9 cellular contexts compared by ENCODE assay signal in genomic region chr15:67085818-67086649, GRCh38. TPM values are rescaled to one million over a fixed set of nuclear protein-coding genes. Genes with fewer than 3 reads are reported as not detected.
DNase-seq lines count a peak whose midpoint lies in the region; ATAC-seq, FAIRE-seq and TF ChIP-seq lines count a peak whose summit lies in the region.
"Had no signal": no experiment of that assay in that cellular context is flagged by ENCODE, and none has a peak within 500 bp of the region (broad histone marks: within the 10 kb centered on the region; RNA-seq: fewer than 3 reads in every experiment).

No MANE protein-coding gene starts in this region.

- no peak for DNase-seq in activated T-cell treated with anti-CD3 and anti-CD28 coated beads, Interleukin-2, amount 50 U/mL, for 4 hours
- DNase-seq in activated T-cell treated with anti-CD3 and anti-CD28 coated beads for 4 hours = no peak
- DNase-seq in OCI-M1 (lab: John Stamatoyannopoulos, UW) = peak; percentile 74
- no peak for DNase-seq in endothelial cell of umbilical vein (ENCODE audit: low read depth, low spot score)
- no peak for DNase-seq in NCI-H1092 (lab: John Stamatoyannopoulos, UW)
- no peak for DNase-seq in NCI-H1694 (lab: John Stamatoyannopoulos, UW)

- peak; percentile 8 for FAIRE-seq in endothelial cell of umbilical vein (lab: Jason Lieb, UNC)
- FAIRE-seq: G401.6 had no signal

- TF ChIP-seq CTCF in endothelial cell of umbilical vein (IDR thresholded peaks at IDR 0.05; ENCODE audit: extremely low read depth in 1 of 2, insufficient read depth in 1 of 2, low read depth in 1 of 2, low read length in 2 of 2) = no peak

- H3K4me1 Mint-ChIP-seq in activated T-cell treated with anti-CD3 and anti-CD28 coated beads, Interleukin-2, amount 50 U/mL, for 4 hours (ENCODE audit: low read depth) = peaks cover 98% of the 10 kb centered on the region

- H3K4me1 ChIP-seq in endothelial cell of umbilical vein (ENCODE audit: control insufficient read depth, extremely low read depth, insufficient read depth, low read length) (peaks cover 86% of the 10 kb centered on the region), skeletal muscle satellite cell (ENCODE audit: control insufficient read depth, insufficient read depth, low read length) (peaks cover 67% of the 10 kb centered on the region)

- no peak for TF ChIP-seq POLR2A in endothelial cell of umbilical vein (IDR thresholded peaks at IDR 0.05; ENCODE audit: low read depth, low read length)

- CTCF ChIA-PET in endothelial cell of umbilical vein (lab: Charles Lee) = no interaction called here

- POLR2A ChIA-PET in endothelial cell of umbilical vein (lab: Charles Lee) = no interaction called here

- intact Hi-C loops in endothelial cell of umbilical vein (cut with micrococcal nuclease) = no loop called here

- peaks cover 98% of the 10 kb centered on the region for H3K79me2 ChIP-seq in endothelial cell of umbilical vein (ENCODE audit: control insufficient read depth, insufficient read depth, low read length)

- H3K27ac ChIP-seq in endothelial cell of umbilical vein (ENCODE audit: insufficient read depth, low read depth, low read length) = no peak overlapping the region

- peaks cover 4% of the 10 kb centered on the region for H4K20me1 ChIP-seq in endothelial cell of umbilical vein (replicated peaks; ENCODE audit: control insufficient read depth, extremely low read depth, insufficient read depth, low read length)

- H3K9me3 ChIP-seq in endothelial cell of umbilical vein (replicated peaks; ENCODE audit: control insufficient read depth, insufficient read depth, low read length) (no peaks in the 10 kb centered on the region), skeletal muscle satellite cell (replicated peaks; ENCODE audit: low read length) (no peaks in the 10 kb centered on the region)

- no TSS peak for BruUV-seq in endothelial cell of umbilical vein (replicated peaks; lab: Mats Ljungman, UMichigan)

- no peak overlapping the region for H2AFZ ChIP-seq in endothelial cell of umbilical vein (ENCODE audit: low read depth, low read length)

- H3K4me2 ChIP-seq in endothelial cell of umbilical vein (ENCODE audit: insufficient read depth, low read length) = no peak overlapping the region
- H3K4me2 ChIP-seq in skeletal muscle satellite cell (ENCODE audit: low read length) = peak overlapping the region; percentile 4

- H3K9ac ChIP-seq in endothelial cell of umbilical vein (replicated peaks; ENCODE audit: extremely low read depth, insufficient read depth, low read length) (no peak overlapping the region), skeletal muscle satellite cell (ENCODE audit: low read depth, low read length) (no peak overlapping the region)

- dilution Hi-C loops in endothelial cell of umbilical vein (cut with MboI; ENCODE audit: extremely low pct_ligation_motif_present, low sequenced_read_pairs) = no loop called here

- H3K4me3 ChIP-seq in endothelial cell of umbilical vein (replicated peaks in 1 of 3; ENCODE audit: insufficient read depth in 1 of 3, low read depth in 1 of 3, low read length in 3 of 3) = no peak overlapping the region
- no peak overlapping the region for H3K4me3 ChIP-seq in skeletal muscle satellite cell (ENCODE audit: low read length)

- no peaks in the 10 kb centered on the region for H3K9me3 Mint-ChIP-seq in activated T-cell treated with anti-CD3 and anti-CD28 coated beads, Interleukin-2, amount 50 U/mL, for 4 hours

- ATAC-seq in activated T-cell treated with anti-CD3 and anti-CD28 coated beads, Interleukin-2, amount 50 U/mL, for 4 hours = peak; percentile 41 to 49
- peak; percentile 40 for ATAC-seq in HG02623 (IDR thresholded peaks at IDR 0.05; ENCODE audit: unreplicated experiment)

- no peaks in the 10 kb centered on the region for H3K27me3 Mint-ChIP-seq in activated T-cell treated with anti-CD3 and anti-CD28 coated beads, Interleukin-2, amount 50 U/mL, for 4 hours (ENCODE audit: low read depth)

- no peaks in the 10 kb centered on the region for H3K9me1 ChIP-seq in endothelial cell of umbilical vein (replicated peaks; ENCODE audit: control insufficient read depth, extremely low read depth, insufficient read depth, low read length)

- H3K4me3 Mint-ChIP-seq in activated T-cell treated with anti-CD3 and anti-CD28 coated beads, Interleukin-2, amount 50 U/mL, for 4 hours = peak overlapping the region; percentile 30

- H3K36me3 ChIP-seq in endothelial cell of umbilical vein (ENCODE audit: control insufficient read depth in 2 of 2, extremely low read depth in 1 of 2, insufficient read depth in 2 of 2, low read length in 2 of 2) = peaks cover 0 to 3% of the 10 kb centered on the region in 2 experiments
- peaks cover 38% of the 10 kb centered on the region for H3K36me3 ChIP-seq in skeletal muscle satellite cell (ENCODE audit: insufficient read depth, low read length)

- H3K36me3 Mint-ChIP-seq in activated T-cell treated with anti-CD3 and anti-CD28 coated beads, Interleukin-2, amount 50 U/mL, for 4 hours (ENCODE audit: insufficient read depth) = peaks cover 2% of the 10 kb centered on the region

- no peaks in the 10 kb centered on the region for H3K27me3 ChIP-seq in endothelial cell of umbilical vein (ENCODE audit: control insufficient read depth in 2 of 2, insufficient read depth in 2 of 2, low read length in 2 of 2)
- H3K27me3 ChIP-seq in skeletal muscle satellite cell (ENCODE audit: control insufficient read depth, insufficient read depth, low read length) = no peaks in the 10 kb centered on the region

TF ChIP-seq in endothelial cell of umbilical vein, 7 proteins besides CTCF, POLR2A, EP300 and RAD21:
- TF ChIP-seq EZH2 (IDR thresholded peaks at IDR 0.05; ENCODE audit: borderline replicate concordance, low read depth, low read length, severe bottlenecking) (no peak), FOS (IDR thresholded peaks at IDR 0.05; ENCODE audit: borderline replicate concordance, insufficient read depth, low read length) (no peak), JUN (IDR thresholded peaks at IDR 0.05; ENCODE audit: borderline replicate concordance, insufficient read depth, insufficient read length, low read depth) (no peak), POLR2AphosphoS5 (IDR thresholded peaks at IDR 0.05; ENCODE audit: insufficient read depth, low read depth, low read length) (no peak), MYC (IDR thresholded peaks at IDR 0.05; ENCODE audit: low read depth, low read length) (no peak), GATA2 (IDR thresholded peaks at IDR 0.05; ENCODE audit: insufficient read depth, insufficient read length, low read depth, low read length) (no peak), MAX (IDR thresholded peaks at IDR 0.05; ENCODE audit: insufficient read depth, insufficient read length) (no peak)

RNA-seq across cellular contexts. Expression of gene SMAD3, which starts 20.6 kb away (rescaled TPM):
- 10 to 100 TPM; 23.2 to 25.7 (median 24.4) TPM for total RNA-seq in activated T-cell treated with anti-CD3 and anti-CD28 coated beads, Interleukin-2, amount 50 U/mL, for 4 hours
- total RNA-seq in endothelial cell of umbilical vein = 71.7 and 88.2 TPM in 2 replicates
- polyA plus RNA-seq in endothelial cell of umbilical vein = 53.4 and 56.4 TPM in 2 replicates
- 47.7 and 47.9 TPM in 2 replicates for polyA plus RNA-seq in endothelial cell of umbilical vein (2011; cell fraction: cytosol; rRNA removed)
- 114 and 122 TPM in 2 replicates for polyA plus RNA-seq in endothelial cell of umbilical vein (2011; cell fraction: nucleus; rRNA removed)
- polyA plus RNA-seq in endothelial cell of umbilical vein (2012) = 87.3 and 91.3 TPM in 2 replicates
- polyA minus RNA-seq in endothelial cell of umbilical vein = 53.1 and 59.9 TPM in 2 replicates
- 13.7 TPM for polyA minus RNA-seq in endothelial cell of umbilical vein (2011; cell fraction: cytosol; rRNA and poly(A)+ RNA removed)
- polyA minus RNA-seq in endothelial cell of umbilical vein (2011; cell fraction: nucleus; rRNA and poly(A)+ RNA removed) = 73.9 and 75.1 TPM in 2 replicates
- 18.3 and 32.1 TPM in 2 replicates for total RNA-seq in skeletal muscle satellite cell (2012; rRNA removed)
